ENCODE assay signal across 14 cellular contexts in genomic region chr7:50982626-50983025, GRCh38.
DNase-seq lines count a peak whose midpoint lies in the region; ATAC-seq and TF ChIP-seq lines count a peak whose summit lies in the region.
"Had no signal": no experiment of that assay in that cellular context is flagged by ENCODE, and none has a peak within 500 bp of the region (broad histone marks: within the 10 kb centered on the region; RNA-seq: fewer than 3 reads in every experiment).

No MANE protein-coding gene starts in this region.

- DNase-seq in Calu3 (peak; percentile 54), HuH-7 (ENCODE audit: low spot score) (peak; percentile 16), SW480 (ENCODE audit: low spot score) (peak; percentile 36), iPS-NIHi11 (ENCODE audit: low spot score) (peak; percentile 38), endothelial cell (ENCODE audit: low spot score) (no peak)
- no peak for DNase-seq in stimulated activated naive CD8-positive, alpha-beta T cell treated with anti-CD3 and anti-CD28 coated beads, Interleukin-15, amount 100 ng/mL, for 72 hours
- DNase-seq: activated B cell treated with CpG ODN at 0.5 μM for 24 hours; activated naive CD4-positive, alpha-beta T cell; gastrocnemius medialis; nucleus accumbens; small intestine had no signal

- TF ChIP-seq CTCF in Calu3 (IDR thresholded peaks at IDR 0.05; ENCODE audit: unreplicated experiment) (no peak), endothelial cell (IDR thresholded peaks at IDR 0.05; ENCODE audit: unreplicated experiment) (no peak)

- H3K4me3 Mint-ChIP-seq in Calu3 (ENCODE audit: low read depth, unreplicated experiment) (no peak overlapping the region), endothelial cell (ENCODE audit: unreplicated experiment) (no peak overlapping the region)
- H3K4me3 Mint-ChIP-seq in stimulated activated naive CD8-positive, alpha-beta T cell treated with anti-CD3 and anti-CD28 coated beads, Interleukin-15, amount 100 ng/mL, for 72 hours: no peak overlapping the region
- H3K4me3 Mint-ChIP-seq: activated B cell treated with CpG ODN at 0.5 μM for 24 hours, memory B cell had no signal

- H3K27me3 Mint-ChIP-seq in Calu3 (ENCODE audit: unreplicated experiment) (no peaks in the 10 kb centered on the region), endothelial cell (ENCODE audit: unreplicated experiment) (no peaks in the 10 kb centered on the region)
- no peaks in the 10 kb centered on the region for H3K27me3 Mint-ChIP-seq in stimulated activated naive CD8-positive, alpha-beta T cell treated with anti-CD3 and anti-CD28 coated beads, Interleukin-15, amount 100 ng/mL, for 72 hours
- H3K27me3 Mint-ChIP-seq: activated B cell treated with CpG ODN at 0.5 μM for 24 hours had no signal

- intact Hi-C loops in Calu3 (cut with micrococcal nuclease; ENCODE audit: unreplicated experiment): loop anchor here (5.0 kb wide), 2 partner anchors 65 to 160 kb away; no protein-coding TSS in a partner anchor

- no peak for ATAC-seq in stimulated activated naive CD8-positive, alpha-beta T cell treated with anti-CD3 and anti-CD28 coated beads, Interleukin-15, amount 100 ng/mL, for 72 hours
- ATAC-seq in HG03442 (IDR thresholded peaks at IDR 0.05; ENCODE audit: unreplicated experiment) (no peak), HG02884 (IDR thresholded peaks at IDR 0.05; ENCODE audit: unreplicated experiment) (no peak)
- ATAC-seq: gastrocnemius medialis had no signal

- H3K4me1 Mint-ChIP-seq in Calu3 (ENCODE audit: low read depth, unreplicated experiment) (peaks cover 6% of the 10 kb centered on the region), endothelial cell (ENCODE audit: unreplicated experiment) (no peaks in the 10 kb centered on the region)
- no peaks in the 10 kb centered on the region for H3K4me1 Mint-ChIP-seq in stimulated activated naive CD8-positive, alpha-beta T cell treated with anti-CD3 and anti-CD28 coated beads, Interleukin-15, amount 100 ng/mL, for 72 hours
- H3K4me1 Mint-ChIP-seq: activated B cell treated with CpG ODN at 0.5 μM for 24 hours, memory B cell had no signal

- H3K36me3 Mint-ChIP-seq in Calu3 (ENCODE audit: insufficient read depth, unreplicated experiment): no peaks in the 10 kb centered on the region
- no peaks in the 10 kb centered on the region for H3K36me3 Mint-ChIP-seq in endothelial cell (ENCODE audit: low read depth, unreplicated experiment)
- H3K36me3 Mint-ChIP-seq: memory B cell had no signal

- H3K9me3 Mint-ChIP-seq in Calu3 (ENCODE audit: low read depth, unreplicated experiment) (peaks cover 2% of the 10 kb centered on the region), endothelial cell (ENCODE audit: unreplicated experiment) (no peaks in the 10 kb centered on the region)
- peaks cover 4 to 5% of the 10 kb centered on the region in 2 donors for H3K9me3 Mint-ChIP-seq in stimulated activated naive CD8-positive, alpha-beta T cell treated with anti-CD3 and anti-CD28 coated beads, Interleukin-15, amount 100 ng/mL, for 72 hours

- BruUV-seq in Calu3 (replicated peaks; lab: Mats Ljungman, UMichigan): no TSS peak

- no peak overlapping the region for H3K27ac Mint-ChIP-seq in Calu3 (ENCODE audit: unreplicated experiment)
- H3K27ac Mint-ChIP-seq in endothelial cell (ENCODE audit: unreplicated experiment): no peak overlapping the region
- H3K27ac Mint-ChIP-seq in stimulated activated naive CD8-positive, alpha-beta T cell treated with anti-CD3 and anti-CD28 coated beads, Interleukin-15, amount 100 ng/mL, for 72 hours: no peak overlapping the region
- H3K27ac Mint-ChIP-seq: activated B cell treated with CpG ODN at 0.5 μM for 24 hours, memory B cell had no signal

- CTCF ChIA-PET in Calu3 (lab: Charles Lee): interaction anchor here (0.6 to 1.0 kb wide), 3 partner anchors 12 to 417 kb away, joined by 3 to 5 read pairs (median 4); no protein-coding TSS in a partner anchor

Comparison
In these comparisons a context has a peak if more than half of its experiments do, and no peak if none do; other contexts are left out.
1. DNase-seq: peak in Calu3 (single experiment), HuH-7 (single experiment), SW480 (single experiment) and iPS-NIHi11 (single experiment); none in endothelial cell (single experiment) and stimulated activated naive CD8-positive, alpha-beta T cell treated with anti-CD3 and anti-CD28 coated beads, Interleukin-15, amount 100 ng/mL, for 72 hours (0 of 2).